Comparison of ENCODE assay signal across 23 cellular contexts in the genomic region with DNA sequence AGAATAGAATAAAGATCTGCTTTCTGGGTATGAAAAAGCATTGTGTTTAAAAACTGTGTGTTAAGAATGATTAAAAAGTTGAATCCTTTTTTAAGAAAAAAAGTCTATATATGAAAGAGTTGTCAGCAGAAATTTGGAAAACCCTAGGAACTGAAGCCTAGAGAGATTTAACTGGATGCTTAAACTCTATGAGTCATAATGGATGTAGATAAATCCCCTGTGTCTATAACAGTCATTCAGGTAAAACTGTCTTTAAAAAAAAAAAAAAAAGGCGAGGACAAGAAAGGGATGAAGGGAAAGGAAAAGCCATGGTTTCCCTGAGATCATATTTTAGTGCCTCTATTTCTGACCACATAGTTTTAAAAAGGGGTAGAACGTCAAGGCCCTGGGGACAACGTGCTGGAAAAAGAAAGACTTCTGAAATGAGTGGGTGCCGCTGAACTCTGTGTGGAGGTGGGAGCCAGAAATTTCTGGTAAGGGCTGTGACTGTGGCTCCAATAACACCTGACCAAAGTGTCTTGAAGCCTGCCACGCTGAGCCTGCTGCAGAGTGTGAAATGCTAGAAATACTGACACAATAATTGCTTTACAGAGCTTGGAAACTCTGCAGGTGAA.
A peak's percentile ranks its signal among the peaks of the same experiment; 100 is the strongest.
DNase-seq lines count a peak whose midpoint lies in the region; ATAC-seq and TF ChIP-seq lines count a peak whose summit lies in the region.
"Had no signal": no experiment of that assay in that cellular context is flagged by ENCODE, and none has a peak within 500 bp of the region (broad histone marks: within the 10 kb centered on the region; RNA-seq: fewer than 3 reads in every experiment).

No MANE protein-coding gene starts in this region.

- no peak overlapping the region for H2AFZ ChIP-seq in OCI-LY3 (ENCODE audit: low read depth, low read length)

- H3K9ac ChIP-seq in OCI-LY3 (ENCODE audit: low read length), result no peak overlapping the region

- TF ChIP-seq CTCF in OCI-LY3 (IDR thresholded peaks at IDR 0.05; ENCODE audit: low read depth, low read length) (no peak), transverse colon (IDR thresholded peaks at IDR 0.05) (no peak)

- CTCF ChIA-PET in CD4-positive, alpha-beta memory T cell (lab: Charles Lee; ENCODE audit: partially characterized antibody), result no interaction called here

- POLR2A ChIA-PET in CD4-positive, alpha-beta memory T cell (lab: Charles Lee; ENCODE audit: partially characterized antibody), result no interaction called here

- H3K27me3 ChIP-seq in OCI-LY3 (ENCODE audit: low read depth, low read length) (no peaks in the 10 kb centered on the region), transverse colon (no peaks in the 10 kb centered on the region)
- no peaks in the 10 kb centered on the region for H3K27me3 ChIP-seq in CD4-positive, alpha-beta memory T cell (ENCODE audit: insufficient read depth, low read length)
- H3K27me3 ChIP-seq: BE2C had no signal

- H3K4me2 ChIP-seq in OCI-LY3 (ENCODE audit: low read length), result 0 out of 2 replicates have a peak overlapping the region, but pooled peaks have one; percentile 7
- H3K4me2 ChIP-seq: smooth muscle cell had no signal

- H3K36me3 ChIP-seq in OCI-LY3 (replicated peaks; ENCODE audit: low read depth, low read length), result no peaks in the 10 kb centered on the region
- H3K36me3 ChIP-seq in CD4-positive, alpha-beta memory T cell (ENCODE audit: insufficient read depth, low read length), result no peaks in the 10 kb centered on the region
- no peaks in the 10 kb centered on the region for H3K36me3 ChIP-seq in transverse colon
- H3K36me3 ChIP-seq: BE2C had no signal

- in situ Hi-C loops in transverse colon (cut with MboI; ENCODE audit: low pct_ligation_motif_present in 1 of 4, low pct_unique_long_range_greater_than_20kb in 1 of 4, low sequenced_read_pairs in 3 of 4), result no loop called here

- H3K36me3 Mint-ChIP-seq in CD4-positive, alpha-beta memory T cell, result no peaks in the 10 kb centered on the region
- H3K36me3 Mint-ChIP-seq: activated naive CD8-positive, alpha-beta T cell treated with anti-CD3 and anti-CD28 coated beads for 36 hours; brain; type B pancreatic cell had no signal

- DNase-seq in CD4-positive, alpha-beta memory T cell, result no peak
- DNase-seq in NAMALWA (ENCODE audit: low spot score) (no peak), transverse colon (no peak)
- DNase-seq: activated CD4-positive, alpha-beta T cell treated with anti-CD3 and anti-CD28 coated beads, Interleukin-2, amount 10 ng/mL, durations not matched to agents 7 days and 5 days; activated naive CD8-positive, alpha-beta T cell treated with anti-CD3 and anti-CD28 coated beads for 36 hours; activated T-cell treated with anti-CD3 and anti-CD28 coated beads, Interleukin-2, amount 50 U/mL, for 1 hour; BE2C; foreskin fibroblast; H7; NCI-H1092 treated with DMSO at 0.1 percent for 48 hours; NCI-H82; psoas muscle had no signal

- no peaks in the 10 kb centered on the region for H3K27me3 Mint-ChIP-seq in CD4-positive, alpha-beta memory T cell
- H3K27me3 Mint-ChIP-seq: activated CD4-positive, alpha-beta T cell treated with anti-CD3 and anti-CD28 coated beads, Interleukin-2, amount 10 ng/mL, durations not matched to agents 7 days and 5 days; activated naive CD8-positive, alpha-beta T cell treated with anti-CD3 and anti-CD28 coated beads for 36 hours; type B pancreatic cell had no signal

- intact Hi-C loops in CD4-positive, alpha-beta memory T cell (cut with micrococcal nuclease), result no loop called here
- intact Hi-C loops in transverse colon (cut with DNase I; ENCODE audit: low total_unique reads), result no loop called here

- H3K9me3 ChIP-seq in OCI-LY3 (ENCODE audit: insufficient read depth, low read length) (no peaks in the 10 kb centered on the region), transverse colon (no peaks in the 10 kb centered on the region)
- H3K9me3 ChIP-seq in CD4-positive, alpha-beta memory T cell (ENCODE audit: control insufficient read depth in 1 of 2, low read length in 2 of 2), result no peaks in the 10 kb centered on the region
- H3K9me3 ChIP-seq: BE2C, psoas muscle had no signal

- H3K27ac ChIP-seq in OCI-LY3 (ENCODE audit: low read length) (no peak overlapping the region), transverse colon (no peak overlapping the region)
- no peak overlapping the region for H3K27ac ChIP-seq in CD4-positive, alpha-beta memory T cell (ENCODE audit: low read depth, low read length)
- H3K27ac ChIP-seq: coronary artery, psoas muscle, SK-N-MC had no signal

- peak overlapping the region in 4 of 8 donors; percentile 12 to 62 (median 24) for H3K4me3 Mint-ChIP-seq in CD4-positive, alpha-beta memory T cell
- H3K4me3 Mint-ChIP-seq: activated CD4-positive, alpha-beta T cell treated with anti-CD3 and anti-CD28 coated beads, Interleukin-2, amount 10 ng/mL, durations not matched to agents 7 days and 5 days; activated naive CD8-positive, alpha-beta T cell treated with anti-CD3 and anti-CD28 coated beads for 36 hours; brain; type B pancreatic cell had no signal

- H3K4me1 ChIP-seq in OCI-LY3 (ENCODE audit: low read length) (peaks cover 8% of the 10 kb centered on the region), transverse colon (no peaks in the 10 kb centered on the region)
- no peaks in the 10 kb centered on the region for H3K4me1 ChIP-seq in CD4-positive, alpha-beta memory T cell (ENCODE audit: insufficient read depth, low read length)
- H3K4me1 ChIP-seq: BE2C, psoas muscle had no signal

- peak; percentile 52 for ATAC-seq in GM18508 (IDR thresholded peaks at IDR 0.05; ENCODE audit: insufficient read depth, unreplicated experiment)
- peak; percentile 68 for ATAC-seq in GM19372 (IDR thresholded peaks at IDR 0.05; ENCODE audit: low read depth, unreplicated experiment)
- ATAC-seq in HG02840 (IDR thresholded peaks at IDR 0.05; ENCODE audit: low FRiP score, unreplicated experiment), result peak; percentile 51
- ATAC-seq in HG03521 (IDR thresholded peaks at IDR 0.05; ENCODE audit: unreplicated experiment), result no peak
- ATAC-seq: Panc1, psoas muscle had no signal

- H3K9me3 Mint-ChIP-seq in CD4-positive, alpha-beta memory T cell, result peaks cover 0 to 6% (median under 1%) of the 10 kb centered on the region in 8 donors
- H3K9me3 Mint-ChIP-seq: type B pancreatic cell had no signal

- H3K79me2 ChIP-seq in OCI-LY3 (ENCODE audit: low read length), result no peaks in the 10 kb centered on the region

- peaks cover 5 to 8% (median 6%) of the 10 kb centered on the region in 4 donors for H3K4me1 Mint-ChIP-seq in CD4-positive, alpha-beta memory T cell
- H3K4me1 Mint-ChIP-seq: brain had no signal

- H3K27ac Mint-ChIP-seq in CD4-positive, alpha-beta memory T cell, result peak overlapping the region in 2 of 7 donors; percentile 36 to 69
- H3K27ac Mint-ChIP-seq: activated naive CD8-positive, alpha-beta T cell treated with anti-CD3 and anti-CD28 coated beads for 36 hours; brain; type B pancreatic cell had no signal

- WGBS in transverse colon (ENCODE audit: low coverage in 1 of 2), 2 donors, result 56 to 67% methylated on average over 4 to 5 of the region's 5 CpGs

- no peak for TF ChIP-seq POLR2A in transverse colon (IDR thresholded peaks at IDR 0.05)

- no peaks in the 10 kb centered on the region for H4K20me1 ChIP-seq in OCI-LY3 (ENCODE audit: insufficient read depth, low read length)

- H3K4me3 ChIP-seq in OCI-LY3 (ENCODE audit: low read length) (no peak overlapping the region), transverse colon (no peak overlapping the region)
- H3K4me3 ChIP-seq in CD4-positive, alpha-beta memory T cell (ENCODE audit: low read length in 2 of 2), result no peak overlapping the region
- H3K4me3 ChIP-seq: coronary artery, psoas muscle, SK-N-MC, smooth muscle cell had no signal

- no peak for TF ChIP-seq EP300 in transverse colon (IDR thresholded peaks at IDR 0.05; ENCODE audit: low read depth)
